In the genomic region with DNA sequence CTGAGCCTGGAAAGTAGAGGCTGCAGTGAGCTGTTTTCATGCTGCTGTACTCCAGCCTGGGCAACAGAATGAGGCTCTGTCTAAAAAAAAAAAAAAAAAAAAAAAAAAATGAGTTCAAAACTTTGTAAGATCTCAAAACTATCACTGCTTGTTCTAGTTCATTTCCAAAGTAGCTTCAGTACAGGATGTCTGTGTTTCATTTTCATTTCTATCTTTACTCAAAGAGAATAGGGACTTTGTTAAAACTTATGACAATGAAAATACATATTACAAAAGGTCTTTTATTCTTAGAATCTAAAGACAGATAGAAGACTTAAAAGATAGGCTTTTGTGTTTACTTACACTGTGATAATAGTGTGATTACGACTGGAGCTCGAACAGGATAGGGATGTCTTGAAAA, we compare ENCODE assay signal across 17 cellular contexts.
A peak's percentile ranks its signal among the peaks of the same experiment; 100 is the strongest.
DNase-seq lines count a peak whose midpoint lies in the region; ATAC-seq and TF ChIP-seq lines count a peak whose summit lies in the region.
"Had no signal": no experiment of that assay in that cellular context is flagged by ENCODE, and none has a peak within 500 bp of the region (broad histone marks: within the 10 kb centered on the region; RNA-seq: fewer than 3 reads in every experiment).

No MANE protein-coding gene starts in this region.

- H3K79me2 ChIP-seq in MM.1S (ENCODE audit: low read length), result no peaks in the 10 kb centered on the region
- H3K79me2 ChIP-seq in neural progenitor cell (ENCODE audit: low read depth), result no peaks in the 10 kb centered on the region

- H3K9ac ChIP-seq in MM.1S (ENCODE audit: low read length) (no peak overlapping the region), neural progenitor cell (no peak overlapping the region)
- H3K9ac ChIP-seq: BLaER1 treated with 17β-estradiol and CSF1 and Interleukin-3, amounts not matched to agents 10 nM and 100 nM had no signal

- peak overlapping the region; percentile 26; the same call in 1 of the 2 replicates for H3K27ac ChIP-seq in MM.1S (ENCODE audit: low read length)
- no peak overlapping the region for H3K27ac ChIP-seq in neural progenitor cell
- H3K27ac ChIP-seq: BLaER1 treated with 17β-estradiol and CSF1 and Interleukin-3, amounts not matched to agents 10 nM and 100 nM; C4-2B had no signal

- H2AFZ ChIP-seq in MM.1S (ENCODE audit: low read length), result peak overlapping the region; percentile 62
- no peak overlapping the region for H2AFZ ChIP-seq in neural progenitor cell (replicated peaks)

- no peaks in the 10 kb centered on the region for H3K27me3 Mint-ChIP-seq in neural progenitor cell (ENCODE audit: insufficient read depth, low read depth)
- H3K27me3 Mint-ChIP-seq: B cell; CD4-positive, alpha-beta T cell had no signal

- no peaks in the 10 kb centered on the region for H3K9me3 Mint-ChIP-seq in neural progenitor cell
- H3K9me3 Mint-ChIP-seq: CD4-positive, alpha-beta T cell had no signal

- H3K36me3 ChIP-seq in MM.1S (replicated peaks; ENCODE audit: insufficient read depth, low read length) (no peaks in the 10 kb centered on the region), neural progenitor cell (no peaks in the 10 kb centered on the region)
- H3K36me3 ChIP-seq: BLaER1 treated with 17β-estradiol and CSF1 and Interleukin-3, amounts not matched to agents 10 nM and 100 nM had no signal

- TF ChIP-seq CTCF in MM.1S (IDR thresholded peaks at IDR 0.05; ENCODE audit: low read length) (no peak), neural progenitor cell (IDR thresholded peaks at IDR 0.05) (no peak), GM13977 (IDR thresholded peaks at IDR 0.05; ENCODE audit: extremely low read depth, insufficient read depth, missing control alignments) (no peak)

- H3K4me1 ChIP-seq in MM.1S (ENCODE audit: low read length), result peaks cover 4% of the 10 kb centered on the region
- H3K4me1 ChIP-seq in neural progenitor cell, result peaks cover 7% of the 10 kb centered on the region
- H3K4me1 ChIP-seq: BLaER1 treated with 17β-estradiol and CSF1 and Interleukin-3, amounts not matched to agents 10 nM and 100 nM had no signal

- H3F3A ChIP-seq in MM.1S (ENCODE audit: insufficient read depth, low read length) (peaks cover 4% of the 10 kb centered on the region; the same call in 1 of the 2 replicates), neural progenitor cell (ENCODE audit: low read depth) (no peaks in the 10 kb centered on the region)

- H3K36me3 Mint-ChIP-seq in neural progenitor cell, result no peaks in the 10 kb centered on the region
- H3K36me3 Mint-ChIP-seq: CD8-positive, alpha-beta T cell had no signal

- in situ Hi-C loops in SK-MEL-5 (cut with HindIII; ENCODE audit: low pct_unique_long_range_greater_than_20kb, low sequenced_read_pairs), result no loop called here
- in situ Hi-C loops in GM13977 (cut with MboI; ENCODE audit: low pct_unique_long_range_greater_than_20kb, low sequenced_read_pairs, unreplicated experiment), result no loop called here

- H3K27me3 ChIP-seq in MM.1S (replicated peaks; ENCODE audit: insufficient read depth, low read length), result no peaks in the 10 kb centered on the region
- H3K27me3 ChIP-seq in neural progenitor cell, result no peaks in the 10 kb centered on the region
- H3K27me3 ChIP-seq: BLaER1 treated with 17β-estradiol and CSF1 and Interleukin-3, amounts not matched to agents 10 nM and 100 nM had no signal

- H3K9me3 ChIP-seq in MM.1S (replicated peaks; ENCODE audit: insufficient read depth, low read length), result no peaks in the 10 kb centered on the region
- no peaks in the 10 kb centered on the region for H3K9me3 ChIP-seq in neural progenitor cell (ENCODE audit: low read depth)
- H3K9me3 ChIP-seq: BLaER1 treated with 17β-estradiol and CSF1 and Interleukin-3, amounts not matched to agents 10 nM and 100 nM had no signal

- no peaks in the 10 kb centered on the region for H3K9me2 ChIP-seq in MM.1S (replicated peaks; ENCODE audit: insufficient read depth, low read length)

- no peak overlapping the region for H3K4me3 Mint-ChIP-seq in neural progenitor cell
- H3K4me3 Mint-ChIP-seq: B cell; CD4-positive, alpha-beta T cell; CD8-positive, alpha-beta T cell had no signal

- DNase-seq in MM.1S (peak; percentile 59), SK-MEL-5 (ENCODE audit: low read depth, low spot score) (peak; percentile 63), neural progenitor cell (ENCODE audit: low spot score) (no peak), GM13977 (ENCODE audit: low spot score) (no peak), AG08395 (ENCODE audit: low spot score) (no peak), DMS 273 (lab: John Stamatoyannopoulos, UW; ENCODE audit: unreplicated experiment) (no peak)
- DNase-seq: 8988T; ACHN; AML-193; CD4-positive, alpha-beta T cell; CD8-positive, alpha-beta T cell; COR-L47; GF-D8 had no signal

- H3K4me2 ChIP-seq in MM.1S (ENCODE audit: low read depth, low read length), result peak overlapping the region; percentile 50; the same call in 1 of the 2 replicates
- H3K4me2 ChIP-seq in neural progenitor cell, result peak overlapping the region; percentile 8
- H3K4me2 ChIP-seq: BLaER1 treated with 17β-estradiol and CSF1 and Interleukin-3, amounts not matched to agents 10 nM and 100 nM had no signal

- no peak for ATAC-seq in HG03139 (IDR thresholded peaks at IDR 0.05; ENCODE audit: unreplicated experiment)
- ATAC-seq: CD8-positive, alpha-beta T cell had no signal

- H3K4me3 ChIP-seq in MM.1S (ENCODE audit: low read length) (peak overlapping the region; percentile 12; the same call in 1 of the 2 replicates), neural progenitor cell (no peak overlapping the region)
- H3K4me3 ChIP-seq: BLaER1 treated with 17β-estradiol and CSF1 and Interleukin-3, amounts not matched to agents 10 nM and 100 nM had no signal

- H3K4me1 Mint-ChIP-seq in neural progenitor cell, result no peaks in the 10 kb centered on the region
- H3K4me1 Mint-ChIP-seq: B cell had no signal

- no peak overlapping the region for H3K27ac Mint-ChIP-seq in neural progenitor cell
- H3K27ac Mint-ChIP-seq: B cell; CD4-positive, alpha-beta T cell; CD8-positive, alpha-beta T cell had no signal

- H4K20me1 ChIP-seq in MM.1S (ENCODE audit: insufficient read depth, low read length) (no peaks in the 10 kb centered on the region), neural progenitor cell (ENCODE audit: low read depth) (no peaks in the 10 kb centered on the region)
- H4K20me1 ChIP-seq: BLaER1 treated with 17β-estradiol and CSF1 and Interleukin-3, amounts not matched to agents 10 nM and 100 nM had no signal

Comparison
In these comparisons a context has a peak if more than half of its experiments do, and no peak if none do; other contexts are left out.
1. DNase-seq: peak in MM.1S (single experiment) and SK-MEL-5 (single experiment); none in neural progenitor cell (single experiment), GM13977 (single experiment), AG08395 (single experiment) and DMS 273 (single experiment).